22 cellular contexts compared by ENCODE assay signal in the genomic region with DNA sequence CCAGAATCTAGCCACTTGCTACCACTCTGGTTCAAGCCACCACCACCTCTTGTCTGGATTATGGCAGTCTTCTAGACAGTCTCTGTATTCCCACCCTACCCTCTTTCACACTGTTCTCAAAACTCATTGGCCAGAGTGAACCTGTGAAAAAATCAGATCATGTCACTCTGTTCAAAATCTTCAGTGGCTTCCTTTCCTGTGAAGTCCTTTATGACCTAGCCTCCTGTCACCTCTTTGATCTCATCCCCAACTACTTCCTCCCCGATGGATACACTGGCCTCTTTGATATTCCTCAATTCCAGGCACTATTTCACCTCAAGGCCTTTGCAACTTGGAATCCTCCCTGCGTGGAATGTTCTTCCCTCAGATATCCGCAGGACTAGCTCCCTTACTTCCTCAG. TPM values are rescaled to one million over a fixed set of nuclear protein-coding genes. Genes with fewer than 3 reads are reported as not detected.
DNase-seq lines count a peak whose midpoint lies in the region; ATAC-seq and TF ChIP-seq lines count a peak whose summit lies in the region.
"Had no signal": no experiment of that assay in that cellular context is flagged by ENCODE, and none has a peak within 500 bp of the region (broad histone marks: within the 10 kb centered on the region; RNA-seq: fewer than 3 reads in every experiment).

No MANE protein-coding gene starts in this region.

- H3K4me3 Mint-ChIP-seq in activated CD4-positive, alpha-beta T cell treated with anti-CD3 and anti-CD28 coated beads, Interleukin-2, amount 10 ng/mL, durations not matched to agents 24 days and 14 days, result peak overlapping the region; percentile 24
- H3K4me3 Mint-ChIP-seq in activated CD4-positive, alpha-beta T cell treated with anti-CD3 and anti-CD28 coated beads for 36 hours, result no peak overlapping the region
- H3K4me3 Mint-ChIP-seq in HFFc6 (0 out of 2 replicates have a peak overlapping the region, but pooled peaks have one; percentile 5), glutamatergic neuron (ENCODE audit: unreplicated experiment) (peak overlapping the region; percentile 11), progenitor cell of endocrine pancreas (ENCODE audit: low read depth) (peak overlapping the region; percentile 6)
- H3K4me3 Mint-ChIP-seq: T-helper 17 cell had no signal

- TF ChIP-seq CTCF in HFFc6 (IDR thresholded peaks at IDR 0.05) (no peak), glutamatergic neuron (IDR thresholded peaks at IDR 0.05; ENCODE audit: partially characterized antibody, unreplicated experiment) (no peak), progenitor cell of endocrine pancreas (IDR thresholded peaks at IDR 0.05; ENCODE audit: unreplicated experiment) (no peak)

- intact Hi-C loops in activated CD4-positive, alpha-beta T cell treated with anti-CD3 and anti-CD28 coated beads, Interleukin-2, amount 10 ng/mL, durations not matched to agents 24 days and 14 days (cut with micrococcal nuclease), result no loop called here
- intact Hi-C loops in activated CD4-positive, alpha-beta T cell treated with anti-CD3 and anti-CD28 coated beads for 36 hours (cut with DNase I, micrococcal nuclease), result loop anchor here in 1 of 2 experiments (10.0 kb wide), 1 partner anchor 674 kb away; the partner anchor contains the start of gene HERPUD2

- CTCF ChIA-PET in activated CD4-positive, alpha-beta T cell treated with anti-CD3 and anti-CD28 coated beads for 36 hours (lab: Charles Lee), result interaction anchor here (2.3 to 2.6 kb wide), 2 partner anchors 9 to 22 kb away, joined by 10 to 12 read pairs; partner anchors contain the start of gene ANLN

- no peak for DNase-seq in activated CD4-positive, alpha-beta T cell treated with anti-CD3 and anti-CD28 coated beads, Interleukin-2, amount 10 ng/mL, durations not matched to agents 24 days and 14 days
- no peak for DNase-seq in activated CD4-positive, alpha-beta T cell treated with anti-CD3 and anti-CD28 coated beads for 36 hours
- DNase-seq in HFFc6 (no peak), glutamatergic neuron (no peak), progenitor cell of endocrine pancreas (ENCODE audit: low spot score, unreplicated experiment) (no peak), COLO668 (lab: John Stamatoyannopoulos, UW; ENCODE audit: unreplicated experiment) (no peak), GM19238 (ENCODE audit: insufficient read length, low spot score) (no peak)
- DNase-seq: 8988T; activated CD8-positive, alpha-beta T cell treated with anti-CD3 and anti-CD28 coated beads, Interleukin-2, amount 10 ng/mL, durations not matched to agents 7 days and 5 days; activated T-cell treated with anti-CD3 and anti-CD28 coated beads, Interleukin-2, amount 50 U/mL, for 4 hours; adrenal gland; AML-193; hippocampal formation; lower lobe of right lung; NCI-H1417; NCI-H510A; posterior cingulate gyrus; stimulated activated CD4-positive, alpha-beta T cell treated with anti-CD3 and anti-CD28 coated beads, Interleukin-1b, Interleukin-23, amount 100 ng/mL, for 48 hours; stimulated activated naive CD4-positive, alpha-beta T cell treated with Interleukin-2 at 50 U/mL for 16 hours; T-helper 17 cell; transverse colon had no signal

- no peak overlapping the region for H3K27ac Mint-ChIP-seq in activated CD4-positive, alpha-beta T cell treated with anti-CD3 and anti-CD28 coated beads, Interleukin-2, amount 10 ng/mL, durations not matched to agents 24 days and 14 days
- H3K27ac Mint-ChIP-seq in activated CD4-positive, alpha-beta T cell treated with anti-CD3 and anti-CD28 coated beads for 36 hours, result no peak overlapping the region
- no peak overlapping the region for H3K27ac Mint-ChIP-seq in HFFc6
- H3K27ac Mint-ChIP-seq in glutamatergic neuron (ENCODE audit: unreplicated experiment), result peak overlapping the region; percentile 10
- no peak overlapping the region for H3K27ac Mint-ChIP-seq in progenitor cell of endocrine pancreas
- H3K27ac Mint-ChIP-seq: activated CD8-positive, alpha-beta T cell treated with anti-CD3 and anti-CD28 coated beads, Interleukin-2, amount 10 ng/mL, durations not matched to agents 7 days and 5 days; T-helper 17 cell had no signal

- ATAC-seq in activated CD4-positive, alpha-beta T cell treated with anti-CD3 and anti-CD28 coated beads for 36 hours, result no peak
- ATAC-seq in HG03439 (IDR thresholded peaks at IDR 0.05; ENCODE audit: unreplicated experiment), result no peak
- ATAC-seq: activated CD8-positive, alpha-beta T cell treated with anti-CD3 and anti-CD28 coated beads, Interleukin-2, amount 10 ng/mL, durations not matched to agents 7 days and 5 days; activated T-cell treated with anti-CD3 and anti-CD28 coated beads, Interleukin-2, amount 50 U/mL, for 4 hours; lower lobe of right lung; T-helper 17 cell had no signal

- peaks cover 36% of the 10 kb centered on the region for H3K27me3 Mint-ChIP-seq in activated CD4-positive, alpha-beta T cell treated with anti-CD3 and anti-CD28 coated beads, Interleukin-2, amount 10 ng/mL, durations not matched to agents 24 days and 14 days
- peaks cover 13% of the 10 kb centered on the region for H3K27me3 Mint-ChIP-seq in activated CD4-positive, alpha-beta T cell treated with anti-CD3 and anti-CD28 coated beads for 36 hours
- peaks cover 3% of the 10 kb centered on the region for H3K27me3 Mint-ChIP-seq in HFFc6 (ENCODE audit: insufficient read depth)
- H3K27me3 Mint-ChIP-seq in glutamatergic neuron (ENCODE audit: unreplicated experiment), result no peaks in the 10 kb centered on the region
- peaks cover 24% of the 10 kb centered on the region for H3K27me3 Mint-ChIP-seq in progenitor cell of endocrine pancreas

- POLR2A ChIA-PET in activated CD4-positive, alpha-beta T cell treated with anti-CD3 and anti-CD28 coated beads for 36 hours (lab: Charles Lee), result no interaction called here

- peaks cover 4% of the 10 kb centered on the region for H3K4me1 Mint-ChIP-seq in activated CD4-positive, alpha-beta T cell treated with anti-CD3 and anti-CD28 coated beads, Interleukin-2, amount 10 ng/mL, durations not matched to agents 24 days and 14 days
- no peaks in the 10 kb centered on the region for H3K4me1 Mint-ChIP-seq in activated CD4-positive, alpha-beta T cell treated with anti-CD3 and anti-CD28 coated beads for 36 hours
- H3K4me1 Mint-ChIP-seq in HFFc6 (ENCODE audit: low read depth) (peaks cover 23% of the 10 kb centered on the region), glutamatergic neuron (ENCODE audit: low read depth, unreplicated experiment) (no peaks in the 10 kb centered on the region), progenitor cell of endocrine pancreas (ENCODE audit: low read depth) (peaks cover 7% of the 10 kb centered on the region)
- H3K4me1 Mint-ChIP-seq: T-helper 17 cell had no signal

- no peaks in the 10 kb centered on the region for H3K9me3 Mint-ChIP-seq in activated CD4-positive, alpha-beta T cell treated with anti-CD3 and anti-CD28 coated beads, Interleukin-2, amount 10 ng/mL, durations not matched to agents 24 days and 14 days
- no peaks in the 10 kb centered on the region for H3K9me3 Mint-ChIP-seq in activated CD4-positive, alpha-beta T cell treated with anti-CD3 and anti-CD28 coated beads for 36 hours (ENCODE audit: low read depth)
- no peaks in the 10 kb centered on the region for H3K9me3 Mint-ChIP-seq in HFFc6
- H3K9me3 Mint-ChIP-seq in glutamatergic neuron (ENCODE audit: unreplicated experiment), result peaks cover 1% of the 10 kb centered on the region
- no peaks in the 10 kb centered on the region for H3K9me3 Mint-ChIP-seq in progenitor cell of endocrine pancreas (ENCODE audit: low read depth)
- H3K9me3 Mint-ChIP-seq: activated T-cell treated with anti-CD3 and anti-CD28 coated beads, Interleukin-2, amount 50 U/mL, for 4 hours had no signal

- H3K36me3 Mint-ChIP-seq in activated CD4-positive, alpha-beta T cell treated with anti-CD3 and anti-CD28 coated beads, Interleukin-2, amount 10 ng/mL, durations not matched to agents 24 days and 14 days (ENCODE audit: low read depth), result no peaks in the 10 kb centered on the region
- no peaks in the 10 kb centered on the region for H3K36me3 Mint-ChIP-seq in activated CD4-positive, alpha-beta T cell treated with anti-CD3 and anti-CD28 coated beads for 36 hours (ENCODE audit: low read depth)
- H3K36me3 Mint-ChIP-seq in HFFc6 (ENCODE audit: low read depth) (no peaks in the 10 kb centered on the region), glutamatergic neuron (ENCODE audit: unreplicated experiment) (no peaks in the 10 kb centered on the region), progenitor cell of endocrine pancreas (ENCODE audit: insufficient read depth) (no peaks in the 10 kb centered on the region)

RNA-seq across cellular contexts. Expression of gene ANLN, which starts 21.2 kb away (rescaled TPM):
- total RNA-seq in activated CD4-positive, alpha-beta T cell treated with anti-CD3 and anti-CD28 coated beads, Interleukin-2, amount 10 ng/mL, durations not matched to agents 24 days and 14 days, result 35.6 and 35.9 TPM in 2 replicates
- 10 to 100 TPM; 52.5 to 58.3 TPM for total RNA-seq in activated CD4-positive, alpha-beta T cell treated with anti-CD3 and anti-CD28 coated beads for 36 hours
- total RNA-seq in HFFc6 (2021; fragmentation: NEBNext Ultra II Directional; extraction: Animal tissue kit (Norgen Biotek cat#: 25700)), result 100 to 1,000 TPM; 109 to 291 (median 233) TPM
- total RNA-seq in glutamatergic neuron (ENCODE audit: unreplicated experiment), result 18.4 TPM
- total RNA-seq in progenitor cell of endocrine pancreas, result 37.2 and 40.6 TPM in 2 replicates
